In genomic region chr3:11774296-11774877, GRCh38 we compare ENCODE assay signal across 8 cellular contexts.
A peak's percentile ranks its signal among the peaks of the same experiment; 100 is the strongest.
DNase-seq lines count a peak whose midpoint lies in the region; ATAC-seq and TF ChIP-seq lines count a peak whose summit lies in the region.

No MANE protein-coding gene starts in this region.

- H3K27ac ChIP-seq in adrenal gland (no peak overlapping the region), upper lobe of right lung (no peak overlapping the region)

- TF ChIP-seq POLR2A in adrenal gland (IDR thresholded peaks at IDR 0.05) = no peak

- intact Hi-C loops in adrenal gland (cut with DNase I) = no loop called here
- intact Hi-C loops in upper lobe of right lung (cut with DNase I) = no loop called here

- H3K27me3 ChIP-seq in adrenal gland (no peaks in the 10 kb centered on the region), upper lobe of right lung (no peaks in the 10 kb centered on the region)

- peak; percentile 63 for DNase-seq in Ammon's horn (ENCODE audit: low spot score)
- DNase-seq in HuH-7 (ENCODE audit: low spot score) = peak; percentile 85
- DNase-seq in adrenal gland = peak; percentile 23 to 73 (median 37)
- DNase-seq in iPS-NIHi11 (ENCODE audit: low spot score) = peak; percentile 84
- DNase-seq in upper lobe of right lung = peak; percentile 61
- DNase-seq in NOMO-1 treated with dmso at 0.1 percent for 144 hours (lab: John Stamatoyannopoulos, UW; ENCODE audit: unreplicated experiment) = no peak

- peak; percentile 69 for ATAC-seq in upper lobe of right lung
- ATAC-seq in GM18868 (IDR thresholded peaks at IDR 0.05; ENCODE audit: unreplicated experiment) = no peak
- ATAC-seq in HG03139 (IDR thresholded peaks at IDR 0.05; ENCODE audit: unreplicated experiment) = no peak

- H3K9me3 ChIP-seq in adrenal gland (replicated peaks in 1 of 3) = no peaks in the 10 kb centered on the region
- no peaks in the 10 kb centered on the region for H3K9me3 ChIP-seq in upper lobe of right lung

- WGBS in adrenal gland, 4 donors = 10 to 52% (median 31%) methylated on average over 2 of the region's 2 CpGs

- H3K4me3 ChIP-seq in adrenal gland (no peak overlapping the region), upper lobe of right lung (no peak overlapping the region)

- no peaks in the 10 kb centered on the region for H3K36me3 ChIP-seq in adrenal gland (replicated peaks in 1 of 2)
- H3K36me3 ChIP-seq in upper lobe of right lung = no peaks in the 10 kb centered on the region

- H3K4me1 ChIP-seq in adrenal gland (replicated peaks in 1 of 2) (peaks cover 0 to 10% of the 10 kb centered on the region in 2 donors), upper lobe of right lung (peaks cover 7% of the 10 kb centered on the region)

- TF ChIP-seq CTCF in adrenal gland (IDR thresholded peaks at IDR 0.05) (peak; percentile 18 to 43 (median 35)), upper lobe of right lung (IDR thresholded peaks at IDR 0.05) (peak; percentile 48)
